ENCODE assay signal across 14 cellular contexts in genomic region chr16:58451945-58452401, GRCh38. TPM values are rescaled to one million over a fixed set of nuclear protein-coding genes. Genes with fewer than 3 reads are reported as not detected.
DNase-seq lines count a peak whose midpoint lies in the region; ATAC-seq, FAIRE-seq and TF ChIP-seq lines count a peak whose summit lies in the region.
"Had no signal": no experiment of that assay in that cellular context is flagged by ENCODE, and none has a peak within 500 bp of the region (broad histone marks: within the 10 kb centered on the region; RNA-seq: fewer than 3 reads in every experiment).

No MANE protein-coding gene starts in this region.

- ATAC-seq in DND-41 (ENCODE audit: insufficient read depth, low read depth): no peak
- ATAC-seq in HepG2: peak; percentile 79
- ATAC-seq in HG02981 (IDR thresholded peaks at IDR 0.05; ENCODE audit: unreplicated experiment): no peak
- ATAC-seq in activated CD8-positive, alpha-beta T cell treated with anti-CD3 and anti-CD28 coated beads, Interleukin-2, amount 10 ng/mL, durations not matched to agents 7 days and 5 days: no peak
- ATAC-seq: natural killer cell had no signal

- intact Hi-C loops in HepG2 (cut with micrococcal nuclease; ENCODE audit: unreplicated experiment): no loop called here

- no peak for TF ChIP-seq RAD21 in HepG2 (CRISPR knock-in tag; IDR thresholded peaks at IDR 0.05)

- peak; percentile 87 for FAIRE-seq in HepG2 (lab: Jason Lieb, UNC)
- FAIRE-seq: GM12892 had no signal

- no peak overlapping the region for H3K4me2 ChIP-seq in DND-41 (ENCODE audit: insufficient read depth, low read length)
- peak overlapping the region; percentile 2; the same call in 1 of the 2 replicates for H3K4me2 ChIP-seq in HepG2 (ENCODE audit: low read depth, low read length)

- TF ChIP-seq EP300 in HepG2 (IDR thresholded peaks at IDR 0.05; ENCODE audit: low read depth in 2 of 2, low read length in 2 of 2): peak in 1 of 2 experiments; percentile 41; a peak in 1 of 4 replicates
- no peak for TF ChIP-seq EP300 in HepG2 (CRISPR knock-in tag; IDR thresholded peaks at IDR 0.05; ENCODE audit: borderline replicate concordance)

- 0% methylated on average over 1 of the region's 1 CpG for WGBS in HepG2 (ENCODE audit: low lambda C conversion rate)

- H3K9me3 Mint-ChIP-seq in activated CD8-positive, alpha-beta T cell treated with anti-CD3 and anti-CD28 coated beads, Interleukin-2, amount 10 ng/mL, durations not matched to agents 7 days and 5 days (ENCODE audit: insufficient read depth): no peaks in the 10 kb centered on the region
- no peaks in the 10 kb centered on the region for H3K9me3 Mint-ChIP-seq in activated naive CD8-positive, alpha-beta T cell treated with anti-CD3 and anti-CD28 coated beads for 36 hours
- H3K9me3 Mint-ChIP-seq: activated CD4-positive, alpha-beta T cell treated with anti-CD3 and anti-CD28 coated beads, Interleukin-2, amount 10 ng/mL, durations not matched to agents 24 days and 14 days; activated naive CD4-positive, alpha-beta T cell treated with anti-CD3 and anti-CD28 coated beads, Interleukin-2, amount 50 U/mL, for 24 hours; natural killer cell had no signal

- no TSS peak for BruUV-seq in HepG2 (replicated peaks; lab: Mats Ljungman, UMichigan)

- TF ChIP-seq POLR2A in HepG2 (IDR thresholded peaks at IDR 0.05; ENCODE audit: insufficient read depth in 1 of 2, low read depth in 2 of 2, low read length in 2 of 2): no peak

- POLR2A ChIA-PET in HepG2 (lab: Yijun Ruan, JAX): interaction anchor here (0.6 to 1.1 kb wide), 2 partner anchors 59 to 427 kb away, joined by 3 to 5 read pairs; partner anchors contain the start of gene GINS3
- POLR2A ChIA-PET in activated CD8-positive, alpha-beta T cell treated with anti-CD3 and anti-CD28 coated beads, Interleukin-2, amount 10 ng/mL, durations not matched to agents 7 days and 5 days (lab: Charles Lee): no interaction called here

- H3K9me3 ChIP-seq in DND-41 (ENCODE audit: insufficient read depth, low read length, severe bottlenecking) (no peaks in the 10 kb centered on the region), HepG2 (ENCODE audit: low read length) (no peaks in the 10 kb centered on the region)

- no peak for DNase-seq in DND-41
- DNase-seq in M059J (ENCODE audit: low read depth): peak; percentile 82
- peak in 1 of 61 donors; percentile 26 for DNase-seq in caudate nucleus (lab: John Stamatoyannopoulos, UW)
- peak; percentile 85 for DNase-seq in HepG2 (ENCODE audit: low spot score)
- no peak for DNase-seq in activated CD8-positive, alpha-beta T cell treated with anti-CD3 and anti-CD28 coated beads, Interleukin-2, amount 10 ng/mL, durations not matched to agents 7 days and 5 days
- no peak for DNase-seq in GM10266 (ENCODE audit: extremely low spot score)
- DNase-seq in activated naive CD8-positive, alpha-beta T cell treated with anti-CD3 and anti-CD28 coated beads for 36 hours: no peak
- DNase-seq: activated CD4-positive, alpha-beta T cell treated with anti-CD3 and anti-CD28 coated beads, Interleukin-2, amount 10 ng/mL, durations not matched to agents 24 days and 14 days; effector CD4-positive, alpha-beta T cell; natural killer cell; stimulated activated naive CD4-positive, alpha-beta T cell treated with Interleukin-2 at 50 U/mL for 16 hours had no signal

- in situ Hi-C loops in HepG2 (cut with HindIII; ENCODE audit: extremely low pct_ligation_motif_present, low pct_unique_long_range_greater_than_20kb): no loop called here

- no peak overlapping the region for H3K27ac Mint-ChIP-seq in activated CD8-positive, alpha-beta T cell treated with anti-CD3 and anti-CD28 coated beads, Interleukin-2, amount 10 ng/mL, durations not matched to agents 7 days and 5 days
- no peak overlapping the region for H3K27ac Mint-ChIP-seq in activated naive CD8-positive, alpha-beta T cell treated with anti-CD3 and anti-CD28 coated beads for 36 hours
- H3K27ac Mint-ChIP-seq: activated CD4-positive, alpha-beta T cell treated with anti-CD3 and anti-CD28 coated beads, Interleukin-2, amount 10 ng/mL, durations not matched to agents 24 days and 14 days; activated naive CD4-positive, alpha-beta T cell treated with anti-CD3 and anti-CD28 coated beads, Interleukin-2, amount 50 U/mL, for 24 hours; natural killer cell had no signal

- H3K4me3 ChIP-seq in DND-41 (ENCODE audit: low read depth in 1 of 2, low read length in 2 of 2) (no peak overlapping the region), HepG2 (replicated peaks in 1 of 3; ENCODE audit: insufficient read depth in 1 of 3, low read depth in 2 of 3, low read length in 3 of 3) (no peak overlapping the region)

- H3K79me2 ChIP-seq in DND-41 (ENCODE audit: insufficient read depth, low read length): no peaks in the 10 kb centered on the region
- H3K79me2 ChIP-seq in HepG2 (ENCODE audit: insufficient read depth, low read length): no peaks in the 10 kb centered on the region

- H3K4me1 ChIP-seq in DND-41 (ENCODE audit: insufficient read depth, low read length) (no peaks in the 10 kb centered on the region), HepG2 (ENCODE audit: insufficient read depth, low read length) (peaks cover 60% of the 10 kb centered on the region)

- H3K27me3 ChIP-seq in DND-41 (ENCODE audit: insufficient read depth, low read length, poor library complexity): no peaks in the 10 kb centered on the region
- no peaks in the 10 kb centered on the region for H3K27me3 ChIP-seq in HepG2 (ENCODE audit: control insufficient read depth in 1 of 2, insufficient read depth in 2 of 2, low read length in 2 of 2)

- H3K9ac ChIP-seq in DND-41 (ENCODE audit: low read depth, low read length): no peak overlapping the region
- H3K9ac ChIP-seq in HepG2 (ENCODE audit: insufficient read depth, low read depth, low read length): no peak overlapping the region

- H3K4me3 Mint-ChIP-seq in activated CD8-positive, alpha-beta T cell treated with anti-CD3 and anti-CD28 coated beads, Interleukin-2, amount 10 ng/mL, durations not matched to agents 7 days and 5 days: no peak overlapping the region
- H3K4me3 Mint-ChIP-seq in activated naive CD8-positive, alpha-beta T cell treated with anti-CD3 and anti-CD28 coated beads for 36 hours: no peak overlapping the region
- H3K4me3 Mint-ChIP-seq: activated CD4-positive, alpha-beta T cell treated with anti-CD3 and anti-CD28 coated beads, Interleukin-2, amount 10 ng/mL, durations not matched to agents 24 days and 14 days; activated naive CD4-positive, alpha-beta T cell treated with anti-CD3 and anti-CD28 coated beads, Interleukin-2, amount 50 U/mL, for 24 hours; natural killer cell had no signal

- CTCF ChIA-PET in HepG2 (lab: Yijun Ruan, JAX; ENCODE audit: low intra/inter-chr PET ratio, low total read pairs): no interaction called here
- CTCF ChIA-PET in activated CD8-positive, alpha-beta T cell treated with anti-CD3 and anti-CD28 coated beads, Interleukin-2, amount 10 ng/mL, durations not matched to agents 7 days and 5 days (lab: Charles Lee): interaction anchor here (1.0 to 1.2 kb wide), 2 partner anchors 115 to 132 kb away, joined by 3 to 4 read pairs; no protein-coding TSS in a partner anchor

- no peak overlapping the region for H2AFZ ChIP-seq in DND-41 (ENCODE audit: low read depth, low read length)
- H2AFZ ChIP-seq in HepG2 (ENCODE audit: low read length): no peak overlapping the region

- H4K20me1 ChIP-seq in DND-41 (ENCODE audit: insufficient read depth, low read length) (no peaks in the 10 kb centered on the region), HepG2 (ENCODE audit: insufficient read depth, low read length) (no peaks in the 10 kb centered on the region)

- H3K36me3 ChIP-seq in DND-41 (ENCODE audit: insufficient read depth, low read length): no peaks in the 10 kb centered on the region
- H3K36me3 ChIP-seq in HepG2 (replicated peaks in 1 of 2; ENCODE audit: control insufficient read depth in 1 of 2, insufficient read depth in 2 of 2, low read length in 2 of 2): no peaks in the 10 kb centered on the region

- no peaks in the 10 kb centered on the region for H3K36me3 Mint-ChIP-seq in activated CD8-positive, alpha-beta T cell treated with anti-CD3 and anti-CD28 coated beads, Interleukin-2, amount 10 ng/mL, durations not matched to agents 7 days and 5 days (ENCODE audit: low read depth)
- H3K36me3 Mint-ChIP-seq in activated naive CD8-positive, alpha-beta T cell treated with anti-CD3 and anti-CD28 coated beads for 36 hours: no peaks in the 10 kb centered on the region
- H3K36me3 Mint-ChIP-seq: activated naive CD4-positive, alpha-beta T cell treated with anti-CD3 and anti-CD28 coated beads, Interleukin-2, amount 50 U/mL, for 24 hours; natural killer cell had no signal

- H3K27me3 Mint-ChIP-seq in activated CD8-positive, alpha-beta T cell treated with anti-CD3 and anti-CD28 coated beads, Interleukin-2, amount 10 ng/mL, durations not matched to agents 7 days and 5 days (ENCODE audit: low read depth): peaks cover 31% of the 10 kb centered on the region
- peaks cover 6% of the 10 kb centered on the region for H3K27me3 Mint-ChIP-seq in activated naive CD8-positive, alpha-beta T cell treated with anti-CD3 and anti-CD28 coated beads for 36 hours

- peaks cover 9% of the 10 kb centered on the region for H3K4me1 Mint-ChIP-seq in activated CD8-positive, alpha-beta T cell treated with anti-CD3 and anti-CD28 coated beads, Interleukin-2, amount 10 ng/mL, durations not matched to agents 7 days and 5 days (ENCODE audit: low read depth)
- no peaks in the 10 kb centered on the region for H3K4me1 Mint-ChIP-seq in activated naive CD8-positive, alpha-beta T cell treated with anti-CD3 and anti-CD28 coated beads for 36 hours
- H3K4me1 Mint-ChIP-seq: activated naive CD4-positive, alpha-beta T cell treated with anti-CD3 and anti-CD28 coated beads, Interleukin-2, amount 50 U/mL, for 24 hours had no signal

- TF ChIP-seq CTCF in DND-41 (IDR thresholded peaks at IDR 0.05; ENCODE audit: borderline replicate concordance, extremely low read depth, low read length, poor library complexity, severe bottlenecking): peak; percentile 7
- peak; percentile 51 for TF ChIP-seq CTCF in HepG2 (CRISPR knock-in tag; IDR thresholded peaks at IDR 0.05)
- no peak for TF ChIP-seq CTCF in GM10266 (IDR thresholded peaks at IDR 0.05; ENCODE audit: control insufficient read depth, insufficient read depth, low read depth, missing control alignments)

- H3K27ac ChIP-seq in DND-41 (ENCODE audit: low read length) (no peak overlapping the region), caudate nucleus (ENCODE audit: low read depth, low read length) (peak overlapping the region; percentile 75), HepG2 (ENCODE audit: extremely low read length, insufficient read depth, low read length) (no peak overlapping the region)

RNA-seq across cellular contexts. Expression of gene NDRG4, which starts 48.0 kb away (rescaled TPM):
- total RNA-seq in M059J (2014; rRNA removed; shearing (Covaris generic)): 6.5 and 12.3 TPM in 2 replicates
- total RNA-seq in HepG2 (2016; rRNA removed; fragmentation: Illumina TruSeq; extraction: Trizol): 1.6 and 1.7 TPM in 2 replicates
- total RNA-seq in HepG2 (2016; cell fraction: cytosol; rRNA removed; fragmentation: Illumina TruSeq; extraction: Trizol; ENCODE audit: low read depth): 0.20 and 1.1 TPM in 2 replicates
- 1.5 and 2.0 TPM in 2 replicates for total RNA-seq in HepG2 (2016; cell fraction: insoluble cytoplasmic fraction; rRNA removed; fragmentation: Illumina TruSeq; extraction: Trizol)
- total RNA-seq in HepG2 (2016; cell fraction: membrane; rRNA removed; fragmentation: Illumina TruSeq; extraction: Trizol): 1.7 and 1.8 TPM in 2 replicates
- total RNA-seq in HepG2 (2016; cell fraction: nucleus; rRNA removed; fragmentation: Illumina TruSeq; extraction: Trizol): 1.6 and 2.2 TPM in 2 replicates
- 1.8 and 2.7 TPM in 2 replicates for polyA plus RNA-seq in HepG2 (2011; rRNA removed)
- polyA plus RNA-seq in HepG2 (2011; cell fraction: cytosol; rRNA removed): 1.8 and 2.5 TPM in 2 replicates
- polyA plus RNA-seq in HepG2 (2011; cell fraction: nucleus; rRNA removed): 17.0 and 17.7 TPM in 2 replicates
- polyA plus RNA-seq in HepG2 (2012): 2.3 and 6.3 TPM in 2 replicates
- 0.41 and 0.49 TPM in 2 replicates for polyA plus RNA-seq in HepG2 (2016; cell fraction: cytosol; fragmentation: Illumina TruSeq; extraction: Trizol; ENCODE audit: low read depth)
- polyA plus RNA-seq in HepG2 (2016; cell fraction: insoluble cytoplasmic fraction; fragmentation: Illumina TruSeq; extraction: Trizol; ENCODE audit: low read depth): 0.75 and 2.0 TPM in 2 replicates
- 0.87 and 0.90 TPM in 2 replicates for polyA plus RNA-seq in HepG2 (2016; cell fraction: membrane; fragmentation: Illumina TruSeq; extraction: Trizol; ENCODE audit: low read depth)
- 2.5 TPM in 2 replicates for polyA plus RNA-seq in HepG2 (2016; cell fraction: nucleus; fragmentation: Illumina TruSeq; extraction: Trizol; ENCODE audit: insufficient read depth, low read depth)
- polyA minus RNA-seq in HepG2 (2011; rRNA and poly(A)+ RNA removed; ENCODE audit: low replicate concordance): 0.07 and 9.4 TPM in 2 replicates
- 1.2 and 1.8 TPM in 2 replicates for polyA minus RNA-seq in HepG2 (2011; cell fraction: cytosol; rRNA and poly(A)+ RNA removed)
- 3.3 and 6.0 TPM in 2 replicates for polyA minus RNA-seq in HepG2 (2011; cell fraction: nucleus; rRNA and poly(A)+ RNA removed)
- total RNA-seq in activated CD8-positive, alpha-beta T cell treated with anti-CD3 and anti-CD28 coated beads, Interleukin-2, amount 10 ng/mL, durations not matched to agents 7 days and 5 days: not detected
- 1 to 10 TPM; 6.8 to 7.3 TPM for total RNA-seq in activated naive CD8-positive, alpha-beta T cell treated with anti-CD3 and anti-CD28 coated beads for 36 hours
- total RNA-seq: natural killer cell had no signal

RNA-seq across cellular contexts. Expression of gene GINS3, which starts 59.7 kb away (rescaled TPM):
- 26.3 and 27.1 TPM in 2 replicates for total RNA-seq in M059J (2014; rRNA removed; shearing (Covaris generic))
- total RNA-seq in HepG2 (2016; rRNA removed; fragmentation: Illumina TruSeq; extraction: Trizol): 19.3 and 28.4 TPM in 2 replicates
- 4.4 and 4.7 TPM in 2 replicates for total RNA-seq in HepG2 (2016; cell fraction: cytosol; rRNA removed; fragmentation: Illumina TruSeq; extraction: Trizol; ENCODE audit: low read depth)
- total RNA-seq in HepG2 (2016; cell fraction: insoluble cytoplasmic fraction; rRNA removed; fragmentation: Illumina TruSeq; extraction: Trizol): 20.6 and 28.8 TPM in 2 replicates
- total RNA-seq in HepG2 (2016; cell fraction: membrane; rRNA removed; fragmentation: Illumina TruSeq; extraction: Trizol): 12.4 TPM in 2 replicates
- 10.8 and 11.4 TPM in 2 replicates for total RNA-seq in HepG2 (2016; cell fraction: nucleus; rRNA removed; fragmentation: Illumina TruSeq; extraction: Trizol)
- 5.4 and 6.5 TPM in 2 replicates for polyA plus RNA-seq in HepG2 (2011; rRNA removed)
- 4.5 and 4.8 TPM in 2 replicates for polyA plus RNA-seq in HepG2 (2011; cell fraction: cytosol; rRNA removed)
- 2.4 and 3.0 TPM in 2 replicates for polyA plus RNA-seq in HepG2 (2011; cell fraction: nucleus; rRNA removed)
- 2.6 and 4.9 TPM in 2 replicates for polyA plus RNA-seq in HepG2 (2012)
- 2.3 and 2.7 TPM in 2 replicates for polyA plus RNA-seq in HepG2 (2016; cell fraction: cytosol; fragmentation: Illumina TruSeq; extraction: Trizol; ENCODE audit: low read depth)
- 32.3 and 33.0 TPM in 2 replicates for polyA plus RNA-seq in HepG2 (2016; cell fraction: insoluble cytoplasmic fraction; fragmentation: Illumina TruSeq; extraction: Trizol; ENCODE audit: low read depth)
- polyA plus RNA-seq in HepG2 (2016; cell fraction: membrane; fragmentation: Illumina TruSeq; extraction: Trizol; ENCODE audit: low read depth): 5.0 and 6.1 TPM in 2 replicates
- polyA plus RNA-seq in HepG2 (2016; cell fraction: nucleus; fragmentation: Illumina TruSeq; extraction: Trizol; ENCODE audit: insufficient read depth, low read depth): 13.6 and 14.2 TPM in 2 replicates
- 6.5 and 30.3 TPM in 2 replicates for polyA minus RNA-seq in HepG2 (2011; rRNA and poly(A)+ RNA removed; ENCODE audit: low replicate concordance)
- polyA minus RNA-seq in HepG2 (2011; cell fraction: cytosol; rRNA and poly(A)+ RNA removed): 2.4 and 3.4 TPM in 2 replicates
- polyA minus RNA-seq in HepG2 (2011; cell fraction: nucleus; rRNA and poly(A)+ RNA removed): 3.1 and 3.5 TPM in 2 replicates
- 10 to 100 TPM; 16.3 to 18.0 TPM for total RNA-seq in activated CD8-positive, alpha-beta T cell treated with anti-CD3 and anti-CD28 coated beads, Interleukin-2, amount 10 ng/mL, durations not matched to agents 7 days and 5 days
- 10 to 100 TPM; 28.5 to 29.3 TPM for total RNA-seq in activated naive CD8-positive, alpha-beta T cell treated with anti-CD3 and anti-CD28 coated beads for 36 hours

Comparison
In these comparisons a context has a peak if more than half of its experiments do, and no peak if none do; other contexts are left out.
1. DNase-seq: peak in M059J (single experiment) and HepG2 (single experiment); none in DND-41 (single experiment), activated CD8-positive, alpha-beta T cell treated with anti-CD3 and anti-CD28 coated beads, Interleukin-2, amount 10 ng/mL, durations not matched to agents 7 days and 5 days (single experiment), GM10266 (single experiment) and activated naive CD8-positive, alpha-beta T cell treated with anti-CD3 and anti-CD28 coated beads for 36 hours (single experiment).